In the genomic region with DNA sequence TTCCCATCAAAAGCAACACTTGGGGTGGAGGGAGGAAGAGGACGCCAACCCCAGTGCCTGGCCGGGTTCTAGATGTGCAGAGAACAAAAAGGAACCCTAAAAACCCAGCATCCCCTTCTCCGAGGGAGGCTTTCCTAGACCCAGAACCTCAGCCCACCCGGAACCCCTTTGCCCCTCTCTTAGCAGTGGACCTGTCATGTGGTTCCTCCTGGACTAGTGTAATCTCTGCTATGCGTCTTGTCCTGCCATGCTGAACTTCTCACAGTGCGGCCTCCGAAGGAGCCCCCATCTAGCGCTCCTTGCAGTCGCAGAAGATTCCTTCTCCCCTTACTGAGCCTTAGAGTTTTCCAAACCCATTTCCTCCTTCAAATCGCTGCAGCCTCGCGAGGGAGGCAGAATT, we compare ENCODE assay signal across 26 cellular contexts. TPM values are rescaled to one million over a fixed set of nuclear protein-coding genes. Genes with fewer than 3 reads are reported as not detected.
"Had no signal": no experiment of that assay in that cellular context is flagged by ENCODE, and none has a peak within 500 bp of the region (broad histone marks: within the 10 kb centered on the region; RNA-seq: fewer than 3 reads in every experiment).

No MANE protein-coding gene starts in this region.

- H3K4me3 ChIP-seq: prostate gland, tibial artery had no signal

- H3K36me3 Mint-ChIP-seq: T-cell had no signal

- H3K36me3 ChIP-seq: breast epithelium, gastroesophageal sphincter, heart left ventricle, prostate gland, tibial artery had no signal

- H3K27ac Mint-ChIP-seq: activated T-cell treated with anti-CD3 and anti-CD28 coated beads, Interleukin-2, amount 50 U/mL, for 72 hours; T-cell had no signal

- H3K9ac ChIP-seq: SK-N-SH had no signal

- FAIRE-seq: urothelium cell line had no signal

- H3K27ac ChIP-seq: breast epithelium, gastroesophageal sphincter, heart left ventricle, prostate gland, tibial artery had no signal

- DNase-seq: activated effector memory CD4-positive, alpha-beta T cell treated with anti-CD3 and anti-CD28 coated beads, Interleukin-2, amount 50 U/mL, for 16 hours; activated naive CD4-positive, alpha-beta T cell treated with anti-CD3 and anti-CD28 coated beads, Interleukin-2, amount 50 U/mL, for 16 hours; activated T-cell treated with anti-CD3 and anti-CD28 coated beads, Interleukin-2, amount 50 U/mL, for 72 hours; aorta; cerebellar nuclear complex; cortex of kidney; effector CD4-positive, alpha-beta T cell; heart left ventricle; islet precursor cell; occipital lobe; SK-N-SH; stimulated activated naive CD8-positive, alpha-beta T cell treated with anti-CD3 and anti-CD28 coated beads, Interleukin-15, Interleukin-2, amounts not matched to agents 100 U/mL and 50 U/mL, for 24 hours; substantia nigra; T-cell; tibial artery had no signal

- H3K4me1 Mint-ChIP-seq: T-cell had no signal

- H3K9me3 Mint-ChIP-seq: activated T-cell treated with anti-CD3 and anti-CD28 coated beads, Interleukin-2, amount 50 U/mL, for 72 hours; T-cell had no signal

- H3K4me1 ChIP-seq: breast epithelium, prostate gland had no signal

- H3K9me3 ChIP-seq: breast epithelium, gastroesophageal sphincter, heart left ventricle, prostate gland, SK-N-SH, tibial artery had no signal

- ATAC-seq: activated CD4-positive, CD25-positive, alpha-beta regulatory T cell treated with anti-CD3 and anti-CD28 coated beads, Interleukin-2, amount 50 U/mL, for 24 hours; activated T-cell treated with anti-CD3 and anti-CD28 coated beads, Interleukin-2, amount 50 U/mL, for 72 hours; esophagus mucosa; gastroesophageal sphincter; heart left ventricle; right cardiac atrium; stimulated activated naive CD8-positive, alpha-beta T cell treated with anti-CD3 and anti-CD28 coated beads, Interleukin-15, Interleukin-2, amounts not matched to agents 100 U/mL and 50 U/mL, for 24 hours; T-cell had no signal

- H3K4me3 Mint-ChIP-seq: activated T-cell treated with anti-CD3 and anti-CD28 coated beads, Interleukin-2, amount 50 U/mL, for 72 hours; T-cell had no signal

RNA-seq across cellular contexts. Expression of a gene that starts 1.1 kb away (rescaled TPM):
- total RNA-seq: activated CD8-positive, alpha-beta memory T cell treated with anti-CD3 and anti-CD28 coated beads for 36 hours; activated T-cell treated with anti-CD3 and anti-CD28 coated beads, Interleukin-2, amount 50 U/mL, for 72 hours; esophagus mucosa; lung microvascular endothelial cell; mononuclear cell; T-cell had no signal
- polyA plus RNA-seq: aorta, SK-N-SH had no signal

RNA-seq across cellular contexts. Expression of a gene that starts 21.7 kb away (rescaled TPM):
- total RNA-seq: activated CD8-positive, alpha-beta memory T cell treated with anti-CD3 and anti-CD28 coated beads for 36 hours; activated T-cell treated with anti-CD3 and anti-CD28 coated beads, Interleukin-2, amount 50 U/mL, for 72 hours; aorta; breast epithelium; esophagus mucosa; lung microvascular endothelial cell; mononuclear cell; occipital lobe; T-cell had no signal
- polyA plus RNA-seq: aorta, SK-N-SH had no signal

RNA-seq across cellular contexts. Expression of a gene that starts 40.4 kb away (rescaled TPM):
- total RNA-seq: activated CD8-positive, alpha-beta memory T cell treated with anti-CD3 and anti-CD28 coated beads for 36 hours; activated T-cell treated with anti-CD3 and anti-CD28 coated beads, Interleukin-2, amount 50 U/mL, for 72 hours; aorta; breast epithelium; esophagus mucosa; gastroesophageal sphincter; heart left ventricle; lung microvascular endothelial cell; mononuclear cell; occipital lobe; right cardiac atrium; skeletal muscle tissue; T-cell had no signal
- polyA plus RNA-seq: aorta, heart left ventricle, right cardiac atrium, SK-N-SH had no signal
